9 cellular contexts compared by ENCODE assay signal in genomic region chr6:2768125-2768524, GRCh38. TPM values are rescaled to one million over a fixed set of nuclear protein-coding genes. Genes with fewer than 3 reads are reported as not detected.
DNase-seq lines count a peak whose midpoint lies in the region; ATAC-seq and TF ChIP-seq lines count a peak whose summit lies in the region.
"Had no signal": no experiment of that assay in that cellular context is flagged by ENCODE, and none has a peak within 500 bp of the region (broad histone marks: within the 10 kb centered on the region; RNA-seq: fewer than 3 reads in every experiment).

No MANE protein-coding gene starts in this region.

- H3K4me3 ChIP-seq in WI38 (ENCODE audit: low read depth, low read length) (peak overlapping the region; percentile 93), subcutaneous abdominal adipose tissue (ENCODE audit: low read depth in 1 of 5, low read length in 5 of 5) (peak overlapping the region in 4 of 5 donors; percentile 10 to 84 (median 26))

- no peaks in the 10 kb centered on the region for H3K9me3 ChIP-seq in subcutaneous abdominal adipose tissue (ENCODE audit: control insufficient read depth in 5 of 5, low read length in 5 of 5)
- H3K9me3 ChIP-seq: Peyer's patch had no signal

- peaks cover 0 to 15% (median 10%) of the 10 kb centered on the region in 5 donors for H3K36me3 ChIP-seq in subcutaneous abdominal adipose tissue (ENCODE audit: control insufficient read depth in 5 of 5, insufficient read depth in 5 of 5, low read length in 5 of 5)

- no peaks in the 10 kb centered on the region for H3K27me3 ChIP-seq in subcutaneous abdominal adipose tissue (ENCODE audit: control insufficient read depth in 5 of 5, insufficient read depth in 4 of 5, low read length in 5 of 5)
- H3K27me3 ChIP-seq: Peyer's patch had no signal

- H3K4me1 ChIP-seq in subcutaneous abdominal adipose tissue (ENCODE audit: control insufficient read depth in 5 of 5, insufficient read depth in 5 of 5, low read length in 5 of 5), result peaks cover 3 to 47% (median 37%) of the 10 kb centered on the region in 5 donors

- H3K27ac Mint-ChIP-seq in activated T-cell treated with anti-CD3 and anti-CD28 coated beads, Interleukin-2, amount 50 U/mL, for 72 hours, result peak overlapping the region; percentile 53
- peak overlapping the region; percentile 71 for H3K27ac Mint-ChIP-seq in glutamatergic neuron (ENCODE audit: unreplicated experiment)

- no peak for DNase-seq in activated T-cell treated with anti-CD3 and anti-CD28 coated beads, Interleukin-2, amount 50 U/mL, for 72 hours
- DNase-seq in activated T-cell treated with anti-CD3 and anti-CD28 coated beads for 4 hours (no peak), glutamatergic neuron (no peak), HPDE6-E6E7 (ENCODE audit: extremely low spot score) (no peak)
- DNase-seq: Peyer's patch had no signal

- H3K27ac ChIP-seq in subcutaneous abdominal adipose tissue (ENCODE audit: low read depth, low read length), result no peak overlapping the region
- H3K27ac ChIP-seq: Peyer's patch had no signal

- no peak for ATAC-seq in activated T-cell treated with anti-CD3 and anti-CD28 coated beads, Interleukin-2, amount 50 U/mL, for 72 hours (replicated peaks in 1 of 2)
- no peak for ATAC-seq in HG02885 (IDR thresholded peaks at IDR 0.05; ENCODE audit: poor library complexity, unreplicated experiment)
- ATAC-seq in HG03175 (IDR thresholded peaks at IDR 0.05; ENCODE audit: unreplicated experiment), result no peak

- no peaks in the 10 kb centered on the region for H3K9me3 Mint-ChIP-seq in activated T-cell treated with anti-CD3 and anti-CD28 coated beads, Interleukin-2, amount 50 U/mL, for 72 hours
- H3K9me3 Mint-ChIP-seq in glutamatergic neuron (ENCODE audit: unreplicated experiment), result peaks cover 13% of the 10 kb centered on the region

- H3K4me3 Mint-ChIP-seq in activated T-cell treated with anti-CD3 and anti-CD28 coated beads, Interleukin-2, amount 50 U/mL, for 72 hours, result peak overlapping the region; percentile 87 to 91
- H3K4me3 Mint-ChIP-seq in glutamatergic neuron (ENCODE audit: unreplicated experiment), result peak overlapping the region; percentile 95

- H3K4me1 Mint-ChIP-seq in activated T-cell treated with anti-CD3 and anti-CD28 coated beads, Interleukin-2, amount 50 U/mL, for 72 hours (ENCODE audit: low read depth), result peaks cover 65% of the 10 kb centered on the region
- H3K4me1 Mint-ChIP-seq in glutamatergic neuron (ENCODE audit: low read depth, unreplicated experiment), result peaks cover 30% of the 10 kb centered on the region

- TF ChIP-seq CTCF in WI38 (IDR thresholded peaks at IDR 0.05; ENCODE audit: low read depth, low read length), result no peak
- no peak for TF ChIP-seq CTCF in glutamatergic neuron (IDR thresholded peaks at IDR 0.05; ENCODE audit: partially characterized antibody, unreplicated experiment)

- peak overlapping the region in 2 of 5 donors; percentile 48 to 72 for H3K9ac ChIP-seq in subcutaneous abdominal adipose tissue (ENCODE audit: low read length in 5 of 5)

- H3K36me3 Mint-ChIP-seq in activated T-cell treated with anti-CD3 and anti-CD28 coated beads, Interleukin-2, amount 50 U/mL, for 72 hours (ENCODE audit: insufficient read depth in 2 of 2), result peaks cover 4 to 9% of the 10 kb centered on the region in 2 donors
- H3K36me3 Mint-ChIP-seq in glutamatergic neuron (ENCODE audit: unreplicated experiment), result no peaks in the 10 kb centered on the region

- no peaks in the 10 kb centered on the region for H3K27me3 Mint-ChIP-seq in activated T-cell treated with anti-CD3 and anti-CD28 coated beads, Interleukin-2, amount 50 U/mL, for 72 hours (ENCODE audit: low read depth)
- H3K27me3 Mint-ChIP-seq in glutamatergic neuron (ENCODE audit: unreplicated experiment), result peaks cover 7% of the 10 kb centered on the region

RNA-seq across cellular contexts. Expression of gene WRNIP1, which starts 2.9 kb away (rescaled TPM):
- 10 to 100 TPM; 40.9 to 47.1 TPM for total RNA-seq in activated T-cell treated with anti-CD3 and anti-CD28 coated beads, Interleukin-2, amount 50 U/mL, for 72 hours
- total RNA-seq in glutamatergic neuron (ENCODE audit: unreplicated experiment), result 46.5 TPM

RNA-seq across cellular contexts. Expression of gene MYLK4, which starts 17.4 kb away (rescaled TPM):
- total RNA-seq in activated T-cell treated with anti-CD3 and anti-CD28 coated beads, Interleukin-2, amount 50 U/mL, for 72 hours, result under 1 TPM; 0.37 to 0.72 TPM
- 0.49 TPM for total RNA-seq in glutamatergic neuron (ENCODE audit: unreplicated experiment)
